In genomic region chr10:124285587-124286527, GRCh38 we compare ENCODE assay signal across 8 cellular contexts.
A peak's percentile ranks its signal among the peaks of the same experiment; 100 is the strongest.
DNase-seq lines count a peak whose midpoint lies in the region; ATAC-seq and TF ChIP-seq lines count a peak whose summit lies in the region.

No MANE protein-coding gene starts in this region.

- intact Hi-C loops in CD8-positive, alpha-beta T cell (cut with DNase I, micrococcal nuclease), result no loop called here
- intact Hi-C loops in esophagus muscularis mucosa (cut with DNase I), result no loop called here

- POLR2A ChIA-PET in CD8-positive, alpha-beta T cell (lab: Charles Lee), result no interaction called here

- H3K9me3 ChIP-seq in CD8-positive, alpha-beta T cell (ENCODE audit: low read length), result no peaks in the 10 kb centered on the region
- no peaks in the 10 kb centered on the region for H3K9me3 ChIP-seq in esophagus muscularis mucosa

- CTCF ChIA-PET in CD8-positive, alpha-beta T cell (lab: Charles Lee), result no interaction called here

- H3K4me3 ChIP-seq in CD8-positive, alpha-beta T cell (ENCODE audit: low read depth, low read length), result no peak overlapping the region
- H3K4me3 ChIP-seq in choroid plexus epithelial cell (ENCODE audit: low read depth, low read length), result no peak overlapping the region
- no peak overlapping the region for H3K4me3 ChIP-seq in esophagus muscularis mucosa

- no peaks in the 10 kb centered on the region for H3K36me3 ChIP-seq in CD8-positive, alpha-beta T cell (ENCODE audit: insufficient read depth, low read length)
- H3K36me3 ChIP-seq in esophagus muscularis mucosa, result no peaks in the 10 kb centered on the region

- TF ChIP-seq EP300 in esophagus muscularis mucosa (IDR thresholded peaks at IDR 0.05), result no peak

- H3K4me3 Mint-ChIP-seq in CD8-positive, alpha-beta T cell, result peak overlapping the region; percentile 20

- no peak for TF ChIP-seq POLR2A in esophagus muscularis mucosa (IDR thresholded peaks at IDR 0.05; ENCODE audit: low read depth)

- TF ChIP-seq CTCF in CD8-positive, alpha-beta T cell (IDR thresholded peaks at IDR 0.05), result no peak
- TF ChIP-seq CTCF in GM20000 (IDR thresholded peaks at IDR 0.05; ENCODE audit: extremely low read depth, missing control alignments) (no peak), choroid plexus epithelial cell (conservative IDR thresholded peaks at IDR 0.05; ENCODE audit: low read depth, low read length) (no peak), esophagus muscularis mucosa (IDR thresholded peaks at IDR 0.05) (no peak)

- H3K27me3 ChIP-seq in CD8-positive, alpha-beta T cell (ENCODE audit: insufficient read depth, low read length), result no peaks in the 10 kb centered on the region
- H3K27me3 ChIP-seq in esophagus muscularis mucosa, result no peaks in the 10 kb centered on the region

- no peak for ATAC-seq in CD8-positive, alpha-beta T cell
- peak; percentile 77 for ATAC-seq in HG03378 (IDR thresholded peaks at IDR 0.05; ENCODE audit: unreplicated experiment)

- 77% methylated on average over 21 of the region's 21 CpGs for WGBS in esophagus muscularis mucosa

- no peaks in the 10 kb centered on the region for H3K36me3 Mint-ChIP-seq in CD8-positive, alpha-beta T cell

- H3K27me3 Mint-ChIP-seq in CD8-positive, alpha-beta T cell (ENCODE audit: low read depth), result no peaks in the 10 kb centered on the region

- no peaks in the 10 kb centered on the region for H3K4me1 Mint-ChIP-seq in CD8-positive, alpha-beta T cell (ENCODE audit: low read depth)

- no peak overlapping the region for H3K27ac ChIP-seq in CD8-positive, alpha-beta T cell (ENCODE audit: low read depth, low read length)
- H3K27ac ChIP-seq in esophagus muscularis mucosa (replicated peaks in 1 of 4), result no peak overlapping the region

- DNase-seq in CD8-positive, alpha-beta T cell, result no peak
- peak; percentile 53 for DNase-seq in GM20000 (ENCODE audit: low spot score)
- peak; percentile 50 for DNase-seq in choroid plexus epithelial cell (ENCODE audit: low read depth)
- no peak for DNase-seq in esophagus muscularis mucosa (ENCODE audit: extremely low spot score)
- no peak for DNase-seq in HPDE6-E6E7 (ENCODE audit: extremely low spot score)
- DNase-seq in putamen (ENCODE audit: low spot score), result no peak
- no peak for DNase-seq in activated CD8-positive, alpha-beta memory T cell treated with anti-CD3 and anti-CD28 coated beads for 24 hours

- no peaks in the 10 kb centered on the region for H3K4me1 ChIP-seq in CD8-positive, alpha-beta T cell (ENCODE audit: insufficient read depth, low read length)
- peaks cover 0 to 11% (median 4%) of the 10 kb centered on the region in 4 donors for H3K4me1 ChIP-seq in esophagus muscularis mucosa

- no peaks in the 10 kb centered on the region for H3K9me3 Mint-ChIP-seq in CD8-positive, alpha-beta T cell

- no peak overlapping the region for H3K27ac Mint-ChIP-seq in CD8-positive, alpha-beta T cell

Comparison
In these comparisons a context has a peak if more than half of its experiments do, and no peak if none do; other contexts are left out.
1. DNase-seq: peak in GM20000 (single experiment) and choroid plexus epithelial cell (single experiment); none in CD8-positive, alpha-beta T cell (0 of 7), esophagus muscularis mucosa (single experiment), HPDE6-E6E7 (single experiment), putamen (single experiment) and activated CD8-positive, alpha-beta memory T cell treated with anti-CD3 and anti-CD28 coated beads for 24 hours (single experiment).